11 cellular contexts compared by ENCODE assay signal in the genomic region with DNA sequence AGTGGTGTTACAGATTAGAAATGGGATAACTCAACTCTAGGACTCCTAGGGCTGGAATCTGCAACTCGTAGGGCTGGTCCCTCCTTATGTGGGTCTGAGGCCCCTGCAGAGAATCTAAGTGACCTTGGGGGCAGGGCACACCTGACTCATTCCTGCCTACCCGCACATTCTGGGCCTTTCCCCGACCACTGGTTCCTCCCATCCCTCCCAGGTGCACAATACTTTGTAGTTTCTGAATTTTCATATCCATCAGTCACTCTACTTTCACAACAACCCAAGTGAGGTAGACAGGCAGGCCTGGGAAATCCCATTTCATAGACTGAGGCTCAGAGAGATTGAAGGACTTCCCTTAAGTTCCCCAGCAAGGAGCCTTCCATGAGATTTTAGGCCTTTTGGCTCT. TPM values are rescaled to one million over a fixed set of nuclear protein-coding genes. Genes with fewer than 3 reads are reported as not detected.
DNase-seq lines count a peak whose midpoint lies in the region; ATAC-seq and TF ChIP-seq lines count a peak whose summit lies in the region.
"Had no signal": no experiment of that assay in that cellular context is flagged by ENCODE, and none has a peak within 500 bp of the region (broad histone marks: within the 10 kb centered on the region; RNA-seq: fewer than 3 reads in every experiment).

No MANE protein-coding gene starts in this region.

- no peaks in the 10 kb centered on the region for H3K27me3 Mint-ChIP-seq in osteocyte (ENCODE audit: unreplicated experiment)

- H3K4me3 ChIP-seq in coronary artery: no peak overlapping the region
- H3K4me3 ChIP-seq: Peyer's patch had no signal

- H3K4me1 Mint-ChIP-seq in osteocyte (ENCODE audit: unreplicated experiment): peaks cover 46% of the 10 kb centered on the region

- DNase-seq in osteocyte (ENCODE audit: extremely low spot score, unreplicated experiment) (peak; percentile 44), iPS-NIHi11 (ENCODE audit: low spot score) (no peak), H4 (ENCODE audit: low spot score) (no peak), left cardiac atrium (no peak), coronary artery (ENCODE audit: low spot score) (no peak)

- ATAC-seq in GM18520 (IDR thresholded peaks at IDR 0.05; ENCODE audit: unreplicated experiment): peak; percentile 87
- ATAC-seq in GM21390 (IDR thresholded peaks at IDR 0.05; ENCODE audit: unreplicated experiment): peak; percentile 59
- ATAC-seq in HG03342 (IDR thresholded peaks at IDR 0.05; ENCODE audit: unreplicated experiment): peak; percentile 60
- no peak for ATAC-seq in left cardiac atrium

- peaks cover 5% of the 10 kb centered on the region for H3K36me3 Mint-ChIP-seq in osteocyte (ENCODE audit: unreplicated experiment)

- H3K27ac ChIP-seq in coronary artery: no peak overlapping the region

- intact Hi-C loops in left cardiac atrium (cut with DNase I): no loop called here

- H3K4me3 Mint-ChIP-seq in osteocyte (ENCODE audit: unreplicated experiment): no peak overlapping the region

- no peaks in the 10 kb centered on the region for H3K9me3 Mint-ChIP-seq in osteocyte (ENCODE audit: unreplicated experiment)
- H3K9me3 Mint-ChIP-seq: activated T-helper 2 cell treated with anti-CD3 and anti-CD28 coated beads, Interferon-gamma antibody, Interleukin-2, Interleukin-4, amounts not matched to agents 10 μg/mL and 5 μg/mL and 100 μg/mL, durations not matched to agents 14 hours and 24 hours and 36 hours had no signal

- no peak for TF ChIP-seq CTCF in osteocyte (IDR thresholded peaks at IDR 0.05)
- no peak for TF ChIP-seq CTCF in coronary artery (IDR thresholded peaks at IDR 0.05)

- no peak overlapping the region for H3K27ac Mint-ChIP-seq in osteocyte (ENCODE audit: unreplicated experiment)
- H3K27ac Mint-ChIP-seq: activated T-helper 2 cell treated with anti-CD3 and anti-CD28 coated beads, Interferon-gamma antibody, Interleukin-2, Interleukin-4, amounts not matched to agents 10 μg/mL and 5 μg/mL and 100 μg/mL, durations not matched to agents 14 hours and 24 hours and 36 hours had no signal

RNA-seq across cellular contexts. Expression of a gene that starts 1.5 kb away (rescaled TPM):
- total RNA-seq in osteocyte (5.7 and 7.9 TPM in 2 replicates), left cardiac atrium (1 to 10 TPM; 3.3 to 3.7 TPM)
- total RNA-seq in H4 (2014; rRNA removed; shearing (Covaris generic)): not detected in 2 replicates

RNA-seq across cellular contexts. Expression of a gene that starts 34.5 kb away (rescaled TPM):
- total RNA-seq in osteocyte (not detected in 2 replicates), left cardiac atrium (not detected)
- total RNA-seq in H4 (2014; rRNA removed; shearing (Covaris generic)): 0.43 TPM in 1 of 2 replicates, not detected in the other
- total RNA-seq: activated T-helper 2 cell treated with anti-CD3 and anti-CD28 coated beads, Interferon-gamma antibody, Interleukin-2, Interleukin-4, amounts not matched to agents 10 μg/mL and 5 μg/mL and 100 μg/mL, durations not matched to agents 14 hours and 24 hours and 36 hours; endothelial cell of umbilical vein; Peyer's patch had no signal

Comparison
In these comparisons a context has a peak if more than half of its experiments do, and no peak if none do; other contexts are left out.
1. ATAC-seq: peak in GM18520 (single experiment), GM21390 (single experiment) and HG03342 (single experiment); none in left cardiac atrium (0 of 2).